In genomic region chr2:61180686-61181085, GRCh38 we compare ENCODE assay signal across 11 cellular contexts. TPM values are rescaled to one million over a fixed set of nuclear protein-coding genes. Genes with fewer than 3 reads are reported as not detected.
DNase-seq lines count a peak whose midpoint lies in the region; TF ChIP-seq lines count a peak whose summit lies in the region.
"Had no signal": no experiment of that assay in that cellular context is flagged by ENCODE, and none has a peak within 500 bp of the region (broad histone marks: within the 10 kb centered on the region; RNA-seq: fewer than 3 reads in every experiment).

No MANE protein-coding gene starts in this region.

- H3K27ac Mint-ChIP-seq in activated naive CD4-positive, alpha-beta T cell treated with anti-CD3 and anti-CD28 coated beads, Interleukin-2, amount 50 U/mL, for 24 hours: peak overlapping the region; percentile 70

- H3K23ac ChIP-seq in mesendoderm (ENCODE audit: low read length): no peak overlapping the region

- H3K4me3 ChIP-seq in astrocyte of the cerebellum (ENCODE audit: low read depth, low read length) (peak overlapping the region; percentile 7), mesendoderm (ENCODE audit: low read length) (no peak overlapping the region), transverse colon (no peak overlapping the region)

- peak overlapping the region; percentile 51 for H3K4me3 Mint-ChIP-seq in activated naive CD4-positive, alpha-beta T cell treated with anti-CD3 and anti-CD28 coated beads, Interleukin-2, amount 50 U/mL, for 24 hours

- H2BK120ac ChIP-seq in mesendoderm (ENCODE audit: low read depth, low read length): no peak overlapping the region

- no peak overlapping the region for H3K27ac ChIP-seq in mesendoderm (ENCODE audit: low read depth, low read length)
- H3K27ac ChIP-seq in transverse colon: peak overlapping the region in 3 of 4 donors; percentile 96 to 98 (median 96)
- H3K27ac ChIP-seq: C4-2B, HL-60 had no signal

- peaks cover 18% of the 10 kb centered on the region for H3K4me1 ChIP-seq in mesendoderm (ENCODE audit: control insufficient read depth, low read depth, low read length)
- H3K4me1 ChIP-seq in transverse colon: peaks cover 24 to 46% (median 39%) of the 10 kb centered on the region in 4 donors

- peak overlapping the region; percentile 60 for H3K9ac ChIP-seq in mesendoderm (ENCODE audit: low read length)

- no peaks in the 10 kb centered on the region for H3K27me3 ChIP-seq in mesendoderm (ENCODE audit: insufficient read depth, low read length, poor library complexity)
- no peaks in the 10 kb centered on the region for H3K27me3 ChIP-seq in transverse colon
- H3K27me3 ChIP-seq: pancreas had no signal

- in situ Hi-C loops in astrocyte of the cerebellum (cut with HindIII; ENCODE audit: low sequenced_read_pairs) (no loop called here), transverse colon (cut with MboI; ENCODE audit: low pct_ligation_motif_present in 1 of 4, low pct_unique_long_range_greater_than_20kb in 1 of 4, low sequenced_read_pairs in 3 of 4) (no loop called here)

- no peak overlapping the region for H3K18ac ChIP-seq in mesendoderm (ENCODE audit: low read length)

- no peak overlapping the region for H3K4me2 ChIP-seq in mesendoderm (ENCODE audit: low read length)

- H3K27me3 Mint-ChIP-seq in activated naive CD4-positive, alpha-beta T cell treated with anti-CD3 and anti-CD28 coated beads, Interleukin-2, amount 50 U/mL, for 24 hours: no peaks in the 10 kb centered on the region

- intact Hi-C loops in transverse colon (cut with DNase I; ENCODE audit: low total_unique reads): no loop called here

- peaks cover 76% of the 10 kb centered on the region for H3K4me1 Mint-ChIP-seq in activated naive CD4-positive, alpha-beta T cell treated with anti-CD3 and anti-CD28 coated beads, Interleukin-2, amount 50 U/mL, for 24 hours

- H2BK5ac ChIP-seq in mesendoderm (ENCODE audit: low read length): no peak overlapping the region

- H3K9me3 ChIP-seq in transverse colon: no peaks in the 10 kb centered on the region
- H3K9me3 ChIP-seq: pancreas had no signal

- WGBS in mesendoderm (ENCODE audit: extremely low coverage, insufficient coverage, low lambda C conversion rate): no CpG with 5 or more reads among the region's 6 CpGs
- 97% methylated on average over 6 of the region's 6 CpGs; no CpG with 5 or more reads in 1 of the 2 donors for WGBS in transverse colon (ENCODE audit: low coverage in 1 of 2), 2 donors

- H3K36me3 Mint-ChIP-seq in activated naive CD4-positive, alpha-beta T cell treated with anti-CD3 and anti-CD28 coated beads, Interleukin-2, amount 50 U/mL, for 24 hours: peaks cover 27% of the 10 kb centered on the region

- DNase-seq in activated naive CD4-positive, alpha-beta T cell (lab: John Stamatoyannopoulos, UW): no peak
- DNase-seq in astrocyte of the cerebellum (ENCODE audit: low read depth): no peak
- DNase-seq in mesendoderm: no peak
- DNase-seq in transverse colon: no peak
- no peak for DNase-seq in UCSD-AML1 (lab: John Stamatoyannopoulos, UW; ENCODE audit: unreplicated experiment)
- DNase-seq in NCI-H2227 treated with DMSO at 0.1 percent for 48 hours (lab: John Stamatoyannopoulos, UW): no peak
- no peak for DNase-seq in middle frontal gyrus (ENCODE audit: extremely low spot score, low spot score)

- no peak overlapping the region for H4K8ac ChIP-seq in mesendoderm (ENCODE audit: low read depth, low read length)

- H2BK15ac ChIP-seq in mesendoderm (replicated peaks; ENCODE audit: low read depth): no peak overlapping the region

- H3K56ac ChIP-seq in mesendoderm (ENCODE audit: low read length): peak overlapping the region; percentile 18

- H3K4ac ChIP-seq in mesendoderm (ENCODE audit: low read depth, low read length): no peak overlapping the region

- TF ChIP-seq CTCF in astrocyte of the cerebellum (IDR thresholded peaks at IDR 0.05; ENCODE audit: low read depth, low read length, missing control alignments): no peak
- TF ChIP-seq CTCF in transverse colon (IDR thresholded peaks at IDR 0.05): no peak

- no peak for TF ChIP-seq EP300 in transverse colon (IDR thresholded peaks at IDR 0.05; ENCODE audit: low read depth)

- peaks cover 27% of the 10 kb centered on the region for H3K79me1 ChIP-seq in mesendoderm (ENCODE audit: low read length)

- no peak overlapping the region for H4K5ac ChIP-seq in mesendoderm (ENCODE audit: low read length)

- H3K79me2 ChIP-seq in mesendoderm (ENCODE audit: control insufficient read depth, insufficient read depth, low read length): peaks cover 15% of the 10 kb centered on the region

- H2AK5ac ChIP-seq in mesendoderm (ENCODE audit: low read length): no peak overlapping the region

- no peaks in the 10 kb centered on the region for H3K9me3 Mint-ChIP-seq in activated naive CD4-positive, alpha-beta T cell treated with anti-CD3 and anti-CD28 coated beads, Interleukin-2, amount 50 U/mL, for 24 hours

- TF ChIP-seq POLR2A in transverse colon (IDR thresholded peaks at IDR 0.05): no peak

- H3K36me3 ChIP-seq in mesendoderm (ENCODE audit: control insufficient read depth, insufficient read depth, low read length): peaks cover 14% of the 10 kb centered on the region
- peaks cover 0 to 41% (median 14%) of the 10 kb centered on the region in 4 donors for H3K36me3 ChIP-seq in transverse colon

RNA-seq across cellular contexts. Expression of gene C2orf74, which starts 18.7 kb away (rescaled TPM):
- 14.5 TPM for polyA plus RNA-seq in mesendoderm (2013, experiment 1 of 2)
- polyA plus RNA-seq in mesendoderm (2013, experiment 2 of 2): 14.4 TPM
- total RNA-seq in transverse colon: 1 to 10 TPM in 3 of 4 donors, not detected in 1; 4.2 to 7.1 (median 6.7) TPM
